In the genomic region with DNA sequence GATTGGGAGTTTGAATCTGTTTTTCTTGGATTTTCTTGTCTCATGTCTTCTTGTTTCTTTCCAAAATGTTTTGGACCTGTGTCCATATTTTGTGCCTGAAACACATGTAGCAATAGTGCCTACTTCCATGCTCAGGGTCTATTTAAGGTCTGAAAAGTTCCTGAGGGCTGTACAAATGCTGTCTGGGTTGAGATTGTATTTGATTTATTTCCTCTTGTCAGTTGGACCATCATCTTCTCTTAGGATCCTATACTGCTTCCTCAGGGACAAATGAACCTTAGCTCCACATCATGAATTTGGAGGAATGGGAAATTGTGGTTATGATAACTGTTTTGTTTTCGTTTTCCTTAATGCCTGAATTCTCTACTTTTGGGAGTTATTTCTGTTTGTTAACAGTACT, we compare ENCODE assay signal across 9 cellular contexts.
"Had no signal": no experiment of that assay in that cellular context is flagged by ENCODE, and none has a peak within 500 bp of the region (broad histone marks: within the 10 kb centered on the region; RNA-seq: fewer than 3 reads in every experiment).

No MANE protein-coding gene starts in this region.

- H3K9ac ChIP-seq: KMS-11 had no signal

- H3K27ac ChIP-seq: KMS-11 had no signal

- FAIRE-seq: HTR-8/SVneo had no signal

- DNase-seq: GOT3, H9, HCEC 1CT, HFFc6, IMR-90, Kasumi-1, KBM-7 had no signal

- H3K4me2 ChIP-seq: KMS-11 had no signal
